Comparison of ENCODE assay signal across 14 cellular contexts in the genomic region with DNA sequence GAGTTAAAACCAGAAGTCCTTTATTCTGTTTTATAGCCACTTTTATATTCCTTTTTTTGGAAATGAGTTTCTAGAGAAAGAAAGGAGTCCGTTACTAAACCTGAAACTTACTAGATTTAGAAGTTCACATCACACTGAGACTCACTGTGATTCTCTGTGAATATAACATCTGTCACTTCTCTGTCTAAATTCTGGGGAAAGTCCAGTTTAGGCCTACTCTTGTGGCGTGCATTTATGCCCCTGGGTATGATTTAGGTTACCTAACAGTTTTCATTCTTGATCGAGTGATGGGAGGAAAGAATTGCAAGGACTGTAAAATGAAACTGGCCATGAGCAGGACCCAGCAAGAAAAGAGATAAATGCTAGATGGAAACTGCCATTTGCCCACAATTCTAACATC.
DNase-seq lines count a peak whose midpoint lies in the region; ATAC-seq and TF ChIP-seq lines count a peak whose summit lies in the region.
"Had no signal": no experiment of that assay in that cellular context is flagged by ENCODE, and none has a peak within 500 bp of the region (broad histone marks: within the 10 kb centered on the region; RNA-seq: fewer than 3 reads in every experiment).

No MANE protein-coding gene starts in this region.

- in situ Hi-C loops in HAP-1 (cut with MboI; ENCODE audit: low sequenced_read_pairs) = no loop called here

- no peaks in the 10 kb centered on the region for H3K4me1 Mint-ChIP-seq in activated CD8-positive, alpha-beta memory T cell treated with anti-CD3 and anti-CD28 coated beads, Interleukin-2, amount 10 ng/mL, durations not matched to agents 7 days and 5 days
- H3K4me1 Mint-ChIP-seq: endodermal cell had no signal

- H3K9me3 Mint-ChIP-seq in activated CD8-positive, alpha-beta memory T cell treated with anti-CD3 and anti-CD28 coated beads, Interleukin-2, amount 10 ng/mL, durations not matched to agents 7 days and 5 days (ENCODE audit: low read depth) = no peaks in the 10 kb centered on the region

- CTCF ChIA-PET in GM10248 (lab: Yijun Ruan, JAX) = no interaction called here
- CTCF ChIA-PET in activated CD8-positive, alpha-beta memory T cell treated with anti-CD3 and anti-CD28 coated beads, Interleukin-2, amount 10 ng/mL, durations not matched to agents 7 days and 5 days (lab: Charles Lee) = no interaction called here

- H3K36me3 Mint-ChIP-seq in activated CD8-positive, alpha-beta memory T cell treated with anti-CD3 and anti-CD28 coated beads, Interleukin-2, amount 10 ng/mL, durations not matched to agents 7 days and 5 days = no peaks in the 10 kb centered on the region

- no peak overlapping the region for H3K27ac Mint-ChIP-seq in activated CD8-positive, alpha-beta memory T cell treated with anti-CD3 and anti-CD28 coated beads, Interleukin-2, amount 10 ng/mL, durations not matched to agents 7 days and 5 days
- H3K27ac Mint-ChIP-seq: endodermal cell had no signal

- peaks cover 3% of the 10 kb centered on the region; the same call in 1 of the 2 replicates for H3K4me1 ChIP-seq in HAP-1
- H3K4me1 ChIP-seq: SJSA1, tibial artery had no signal

- DNase-seq in GM10248 (ENCODE audit: extremely low spot score) (peak; percentile 30), medulla oblongata (ENCODE audit: extremely low spot score) (no peak), HAP-1 (ENCODE audit: low spot score in 2 of 2) (no peak)
- DNase-seq in stimulated activated CD4-positive, alpha-beta T cell treated with anti-CD3 and anti-CD28 coated beads, Interleukin-15, amount 100 ng/mL, for 24 hours = no peak
- no peak for DNase-seq in activated CD8-positive, alpha-beta memory T cell treated with anti-CD3 and anti-CD28 coated beads, Interleukin-2, amount 10 ng/mL, durations not matched to agents 7 days and 5 days
- DNase-seq: activated T-cell treated with anti-CD3 and anti-CD28 coated beads, Interleukin-2, amount 50 U/mL, for 4 hours; endodermal cell; head of caudate nucleus; NCI-H69; tibial artery had no signal

- no peaks in the 10 kb centered on the region for H3K27me3 ChIP-seq in HAP-1 (ENCODE audit: low read depth)
- H3K27me3 ChIP-seq: SJSA1, tibial artery had no signal

- TF ChIP-seq CTCF in GM10248 (IDR thresholded peaks at IDR 0.05; ENCODE audit: control extremely low read depth, extremely low read depth, low read depth, missing control alignments) = no peak

- H3K4me3 ChIP-seq in HAP-1 = no peak overlapping the region
- H3K4me3 ChIP-seq: SJSA1, tibial artery had no signal

- no peak overlapping the region for H3K4me3 Mint-ChIP-seq in activated CD8-positive, alpha-beta memory T cell treated with anti-CD3 and anti-CD28 coated beads, Interleukin-2, amount 10 ng/mL, durations not matched to agents 7 days and 5 days
- H3K4me3 Mint-ChIP-seq: activated T-cell treated with anti-CD3 and anti-CD28 coated beads, Interleukin-2, amount 50 U/mL, for 4 hours; endodermal cell had no signal

- peak; percentile 95 for ATAC-seq in GM19035 (IDR thresholded peaks at IDR 0.05; ENCODE audit: unreplicated experiment)
- peak; percentile 93 for ATAC-seq in GM21786 (IDR thresholded peaks at IDR 0.05; ENCODE audit: unreplicated experiment)
- ATAC-seq in HG03103 (IDR thresholded peaks at IDR 0.05; ENCODE audit: low read depth, unreplicated experiment) = peak; percentile 91
- no peak for ATAC-seq in activated CD8-positive, alpha-beta memory T cell treated with anti-CD3 and anti-CD28 coated beads, Interleukin-2, amount 10 ng/mL, durations not matched to agents 7 days and 5 days
- ATAC-seq: activated T-cell treated with anti-CD3 and anti-CD28 coated beads, Interleukin-2, amount 50 U/mL, for 4 hours had no signal

- no peaks in the 10 kb centered on the region for H3K27me3 Mint-ChIP-seq in activated CD8-positive, alpha-beta memory T cell treated with anti-CD3 and anti-CD28 coated beads, Interleukin-2, amount 10 ng/mL, durations not matched to agents 7 days and 5 days

- POLR2A ChIA-PET in GM10248 (lab: Yijun Ruan, JAX) = no interaction called here

- no peaks in the 10 kb centered on the region for H3K36me3 ChIP-seq in HAP-1 (replicated peaks)
- H3K36me3 ChIP-seq: SJSA1, tibial artery had no signal

- H3K9me3 ChIP-seq in HAP-1 = 0 out of 2 replicates have a peak, but pooled peaks cover 2% of the 10 kb centered on the region
- H3K9me3 ChIP-seq: SJSA1, tibial artery had no signal
